ENCODE assay signal across 16 cellular contexts in genomic region chr18:23998018-23998417, GRCh38.
"Had no signal": no experiment of that assay in that cellular context is flagged by ENCODE, and none has a peak within 500 bp of the region (broad histone marks: within the 10 kb centered on the region; RNA-seq: fewer than 3 reads in every experiment).

No MANE protein-coding gene starts in this region.

- H3K9ac ChIP-seq: neural progenitor cell had no signal

- H3K4me3 ChIP-seq: ascending aorta, dorsolateral prefrontal cortex, hepatocyte, neural progenitor cell, ovary, testis, upper lobe of right lung had no signal

- H3K36me3 ChIP-seq: ascending aorta, neural progenitor cell, ovary, upper lobe of right lung had no signal

- ATAC-seq: sciatic nerve; stimulated activated naive CD8-positive, alpha-beta T cell treated with anti-CD3 and anti-CD28 coated beads, Interleukin-15, amount 100 ng/mL, for 72 hours; upper lobe of right lung had no signal

- H3K27me3 ChIP-seq: ascending aorta, dorsolateral prefrontal cortex, hepatocyte, neural progenitor cell, ovary, testis, upper lobe of right lung had no signal

- H3K9me3 ChIP-seq: ascending aorta, ovary, testis, upper lobe of right lung had no signal

- H3K4me2 ChIP-seq: hepatocyte, neural progenitor cell had no signal

- FAIRE-seq: bronchial epithelial cell, endometrium, TTC549 had no signal

- DNase-seq: activated B cell treated with CpG ODN at 0.5 μM for 24 hours; activated CD4-positive, alpha-beta T cell treated with anti-CD3 and anti-CD28 coated beads, Interleukin-2, amount 10 ng/mL, durations not matched to agents 24 days and 14 days; activated naive CD4-positive, alpha-beta T cell treated with anti-CD3 and anti-CD28 coated beads for 36 hours; dorsolateral prefrontal cortex; islet precursor cell; ovary; stimulated activated naive CD8-positive, alpha-beta T cell treated with anti-CD3 and anti-CD28 coated beads, Interleukin-15, amount 100 ng/mL, for 72 hours; testis; upper lobe of right lung had no signal

- H3K27ac ChIP-seq: ascending aorta, dorsolateral prefrontal cortex, hepatocyte, neural progenitor cell, ovary, testis, upper lobe of right lung had no signal

- H2AFZ ChIP-seq: hepatocyte, neural progenitor cell had no signal

- H3K79me2 ChIP-seq: hepatocyte had no signal
